25 cellular contexts compared by ENCODE assay signal in genomic region chr20:63292292-63292701, GRCh38. TPM values are rescaled to one million over a fixed set of nuclear protein-coding genes. Genes with fewer than 3 reads are reported as not detected.
"Had no signal": no experiment of that assay in that cellular context is flagged by ENCODE, and none has a peak within 500 bp of the region (broad histone marks: within the 10 kb centered on the region; RNA-seq: fewer than 3 reads in every experiment).

No MANE protein-coding gene starts in this region.

- H3K36me3 ChIP-seq: breast epithelium, colonic mucosa had no signal

- H3K4me3 Mint-ChIP-seq: activated CD4-positive, alpha-beta T cell treated with anti-CD3 and anti-CD28 coated beads, Interleukin-2, amount 10 ng/mL, durations not matched to agents 7 days and 5 days; activated CD8-positive, alpha-beta T cell treated with anti-CD3 and anti-CD28 coated beads for 36 hours; activated naive CD8-positive, alpha-beta T cell; activated T-helper 1 cell treated with anti-CD3 and anti-CD28 coated beads, Interleukin-12 subunit alpha, Interleukin-12 subunit beta, Interleukin-2, Interleukin-4 antibody, amounts not matched to agents 30 ng/mL and 10 ng/mL and 1 ng/mL, durations not matched to agents 14 hours and 24 hours and 36 hours; central memory CD8-positive, alpha-beta T cell; effector memory CD8-positive, alpha-beta T cell; nephron; T-helper 1 cell treated with Interleukin-12 subunit alpha and Interleukin-12 subunit beta and Interleukin-4 antibody, amounts not matched to agents 30 μg/mL and 1 μg/mL, for 36 hours had no signal

- H3K27ac Mint-ChIP-seq: activated CD4-positive, alpha-beta T cell treated with anti-CD3 and anti-CD28 coated beads, Interleukin-2, amount 10 ng/mL, durations not matched to agents 7 days and 5 days; activated CD8-positive, alpha-beta T cell treated with anti-CD3 and anti-CD28 coated beads for 36 hours; activated naive CD8-positive, alpha-beta T cell; activated T-helper 1 cell treated with anti-CD3 and anti-CD28 coated beads, Interleukin-12 subunit alpha, Interleukin-12 subunit beta, Interleukin-2, Interleukin-4 antibody, amounts not matched to agents 30 ng/mL and 10 ng/mL and 1 ng/mL, durations not matched to agents 14 hours and 24 hours and 36 hours; effector memory CD8-positive, alpha-beta T cell; nephron; T-helper 1 cell treated with Interleukin-12 subunit alpha and Interleukin-12 subunit beta and Interleukin-4 antibody, amounts not matched to agents 30 μg/mL and 1 μg/mL, for 36 hours had no signal

- H3K27me3 Mint-ChIP-seq: activated naive CD8-positive, alpha-beta T cell had no signal

- H3K9me3 ChIP-seq: adrenal gland, breast epithelium, colonic mucosa, gastrocnemius medialis, left ventricle myocardium inferior, upper lobe of right lung had no signal

- H3K9me3 Mint-ChIP-seq: activated CD4-positive, alpha-beta T cell treated with anti-CD3 and anti-CD28 coated beads, Interleukin-2, amount 10 ng/mL, durations not matched to agents 7 days and 5 days; activated CD8-positive, alpha-beta T cell treated with anti-CD3 and anti-CD28 coated beads for 36 hours; activated T-helper 1 cell treated with anti-CD3 and anti-CD28 coated beads, Interleukin-12 subunit alpha, Interleukin-12 subunit beta, Interleukin-2, Interleukin-4 antibody, amounts not matched to agents 30 ng/mL and 10 ng/mL and 1 ng/mL, durations not matched to agents 14 hours and 24 hours and 36 hours; central memory CD8-positive, alpha-beta T cell; effector memory CD8-positive, alpha-beta T cell; nephron; T-helper 1 cell treated with Interleukin-12 subunit alpha and Interleukin-12 subunit beta and Interleukin-4 antibody, amounts not matched to agents 30 μg/mL and 1 μg/mL, for 36 hours had no signal

- H3K4me1 ChIP-seq: adrenal gland, breast epithelium, colonic mucosa, gastrocnemius medialis, upper lobe of right lung had no signal

- ATAC-seq: activated CD8-positive, alpha-beta T cell treated with anti-CD3 and anti-CD28 coated beads for 36 hours; effector memory CD8-positive, alpha-beta T cell; esophagus mucosa; gastrocnemius medialis; stimulated activated naive CD8-positive, alpha-beta T cell treated with anti-CD3 and anti-CD28 coated beads, Interleukin-15, Interleukin-2, amounts not matched to agents 100 U/mL and 50 U/mL, for 24 hours; upper lobe of right lung had no signal

- H3K36me3 Mint-ChIP-seq: activated naive CD8-positive, alpha-beta T cell had no signal

- H3K4me3 ChIP-seq: adrenal gland, breast epithelium, colonic mucosa, dorsolateral prefrontal cortex, gastrocnemius medialis, left ventricle myocardium inferior, upper lobe of right lung had no signal

- DNase-seq: activated CD4-positive, alpha-beta T cell treated with anti-CD3 and anti-CD28 coated beads, Interleukin-2, amount 10 ng/mL, durations not matched to agents 7 days and 5 days; activated CD4-positive, CD25-positive, alpha-beta regulatory T cell treated with anti-CD3 and anti-CD28 coated beads, Interleukin-2, amount 50 U/mL, for 72 hours; activated CD8-positive, alpha-beta T cell treated with anti-CD3 and anti-CD28 coated beads for 36 hours; adrenal gland; colonic mucosa; dorsolateral prefrontal cortex; effector memory CD8-positive, alpha-beta T cell; gastrocnemius medialis; hypothalamus; left ventricle myocardium inferior; midbrain; nucleus accumbens; stimulated activated CD4-positive, alpha-beta T cell treated with anti-CD3 and anti-CD28 coated beads, Interleukin-4, amount 100 ng/mL, for 24 hours; stimulated activated naive CD8-positive, alpha-beta T cell treated with anti-CD3 and anti-CD28 coated beads, Interleukin-15, Interleukin-2, amounts not matched to agents 100 U/mL and 50 U/mL, for 24 hours; upper lobe of right lung; WERI-Rb-1 had no signal

- H3K27ac ChIP-seq: adrenal gland, breast epithelium, colonic mucosa, dorsolateral prefrontal cortex, gastrocnemius medialis, left ventricle myocardium inferior, upper lobe of right lung had no signal

RNA-seq across cellular contexts. Expression of gene COL20A1, which starts 0.7 kb away (rescaled TPM):
- total RNA-seq: activated CD4-positive, alpha-beta T cell treated with anti-CD3 and anti-CD28 coated beads, Interleukin-2, amount 10 ng/mL, durations not matched to agents 7 days and 5 days; activated T-helper 1 cell treated with anti-CD3 and anti-CD28 coated beads, Interleukin-12 subunit alpha, Interleukin-12 subunit beta, Interleukin-2, Interleukin-4 antibody, amounts not matched to agents 30 ng/mL and 10 ng/mL and 1 ng/mL, durations not matched to agents 14 hours and 24 hours and 36 hours; breast epithelium; colonic mucosa; endothelial cell of umbilical vein; esophagus mucosa; left ventricle myocardium inferior; subcutaneous adipose tissue; upper lobe of right lung had no signal
- polyA plus RNA-seq: endothelial cell of umbilical vein had no signal

RNA-seq across cellular contexts. Expression of gene NKAIN4, which starts 38.0 kb away (rescaled TPM):
- total RNA-seq: activated CD4-positive, alpha-beta T cell treated with anti-CD3 and anti-CD28 coated beads, Interleukin-2, amount 10 ng/mL, durations not matched to agents 7 days and 5 days; activated CD8-positive, alpha-beta T cell treated with anti-CD3 and anti-CD28 coated beads for 36 hours; activated T-helper 1 cell treated with anti-CD3 and anti-CD28 coated beads, Interleukin-12 subunit alpha, Interleukin-12 subunit beta, Interleukin-2, Interleukin-4 antibody, amounts not matched to agents 30 ng/mL and 10 ng/mL and 1 ng/mL, durations not matched to agents 14 hours and 24 hours and 36 hours; breast epithelium; endothelial cell of umbilical vein; esophagus mucosa; gastrocnemius medialis; left ventricle myocardium inferior; subcutaneous adipose tissue; upper lobe of right lung had no signal

RNA-seq across cellular contexts. Expression of gene BIRC7, which starts 56.6 kb away (rescaled TPM):
- total RNA-seq: activated CD4-positive, alpha-beta T cell treated with anti-CD3 and anti-CD28 coated beads, Interleukin-2, amount 10 ng/mL, durations not matched to agents 7 days and 5 days; activated T-helper 1 cell treated with anti-CD3 and anti-CD28 coated beads, Interleukin-12 subunit alpha, Interleukin-12 subunit beta, Interleukin-2, Interleukin-4 antibody, amounts not matched to agents 30 ng/mL and 10 ng/mL and 1 ng/mL, durations not matched to agents 14 hours and 24 hours and 36 hours; colonic mucosa; endothelial cell of umbilical vein; esophagus mucosa; gastrocnemius medialis had no signal
- polyA plus RNA-seq: endothelial cell of umbilical vein had no signal
